In the genomic region with DNA sequence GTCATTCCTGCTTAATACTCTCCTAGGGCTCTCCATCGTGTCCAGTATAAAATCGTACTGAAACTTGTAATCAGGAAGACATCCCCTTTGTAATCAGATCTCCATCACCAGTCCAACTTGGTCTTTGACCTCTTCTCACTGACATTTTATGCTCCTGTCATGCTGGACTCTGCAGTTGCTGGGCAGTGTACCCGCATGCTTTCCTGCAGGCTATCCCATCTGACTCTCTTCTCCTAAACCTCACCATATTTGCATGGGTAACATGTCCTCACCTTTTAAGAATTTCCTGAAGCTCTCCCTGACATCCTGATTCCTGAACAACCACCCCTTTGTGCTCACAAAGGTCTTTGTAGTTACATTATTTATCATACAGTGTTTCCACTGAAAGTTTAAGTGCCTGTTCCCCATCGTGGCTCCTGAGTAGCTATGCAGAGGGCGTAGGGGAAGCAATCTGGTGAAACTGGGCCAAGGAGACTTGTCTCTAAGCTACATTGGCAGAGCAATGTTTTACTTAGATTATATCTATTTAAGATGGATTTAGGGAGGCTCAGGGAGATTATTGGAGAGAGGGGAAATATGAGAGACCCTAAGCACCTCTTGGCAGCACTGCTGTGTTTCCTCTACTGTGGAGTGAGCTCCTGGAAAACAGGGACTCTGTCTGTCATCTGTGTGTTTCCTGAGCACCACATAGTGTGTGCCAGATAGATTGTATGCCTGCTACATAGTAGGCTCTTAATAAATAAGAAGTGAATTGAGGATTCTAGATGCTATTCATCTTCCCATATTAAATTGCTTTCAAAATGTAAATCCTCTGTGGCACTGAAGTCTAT, we compare ENCODE assay signal across 22 cellular contexts.
A peak's percentile ranks its signal among the peaks of the same experiment; 100 is the strongest.
DNase-seq lines count a peak whose midpoint lies in the region; ATAC-seq and TF ChIP-seq lines count a peak whose summit lies in the region.
"Had no signal": no experiment of that assay in that cellular context is flagged by ENCODE, and none has a peak within 500 bp of the region (broad histone marks: within the 10 kb centered on the region; RNA-seq: fewer than 3 reads in every experiment).

No MANE protein-coding gene starts in this region.

- no peak for DNase-seq in Right ventricle myocardium superior
- DNase-seq in Right ventricle myocardium inferior (ENCODE audit: missing footprints), result no peak
- no peak for DNase-seq in endodermal cell
- DNase-seq in mesendoderm, result peak; percentile 47
- DNase-seq in effector CD8-positive, alpha-beta T cell (lab: John Stamatoyannopoulos, UW), result no peak
- DNase-seq in G401 (ENCODE audit: low spot score), result no peak
- DNase-seq in NK-92 (lab: John Stamatoyannopoulos, UW; ENCODE audit: unreplicated experiment), result no peak
- DNase-seq: activated naive CD4-positive, alpha-beta T cell treated with anti-CD3 and anti-CD28 coated beads, Interleukin-2, amount 50 U/mL, for 16 hours; amygdala; CD8-positive, alpha-beta T cell; DMS153; GM23248; HFFc6; naive thymus-derived CD4-positive, alpha-beta T cell; NCI-H2081 treated with DMSO at 0.1 percent for 48 hours; stimulated activated CD4-positive, alpha-beta T cell treated with anti-CD3 and anti-CD28 coated beads, Interleukin-15, amount 100 ng/mL, for 24 hours; stimulated activated naive CD8-positive, alpha-beta T cell treated with anti-CD3 and anti-CD28 coated beads, Interleukin-15, amount 100 ng/mL, for 72 hours; T-helper 9 cell had no signal

- intact Hi-C loops in Right ventricle myocardium superior (cut with DNase I) (no loop called here), Right ventricle myocardium inferior (cut with DNase I) (no loop called here)

- H3K36me3 ChIP-seq in endodermal cell (ENCODE audit: control insufficient read depth, insufficient read depth, low read length), result no peaks in the 10 kb centered on the region
- H3K36me3 ChIP-seq in mesendoderm (ENCODE audit: control insufficient read depth, insufficient read depth, low read length), result no peaks in the 10 kb centered on the region
- H3K36me3 ChIP-seq: tibial nerve had no signal

- peaks cover 3% of the 10 kb centered on the region for H3K4me1 Mint-ChIP-seq in endodermal cell
- H3K4me1 Mint-ChIP-seq: naive thymus-derived CD4-positive, alpha-beta T cell; stimulated activated naive CD8-positive, alpha-beta T cell treated with anti-CD3 and anti-CD28 coated beads, Interleukin-15, amount 100 ng/mL, for 72 hours; WTC11 had no signal

- H3K79me2 ChIP-seq in mesendoderm (ENCODE audit: control insufficient read depth, insufficient read depth, low read length), result no peaks in the 10 kb centered on the region

- no peaks in the 10 kb centered on the region for H3K36me3 Mint-ChIP-seq in endodermal cell (ENCODE audit: low read depth)
- H3K36me3 Mint-ChIP-seq: CD8-positive, alpha-beta T cell; naive thymus-derived CD4-positive, alpha-beta T cell; WTC11 had no signal

- H3K79me1 ChIP-seq in mesendoderm (ENCODE audit: low read length), result no peaks in the 10 kb centered on the region

- H3K4me3 ChIP-seq in endodermal cell (ENCODE audit: low read length), result no peak overlapping the region
- no peak overlapping the region for H3K4me3 ChIP-seq in mesendoderm (ENCODE audit: low read length)
- H3K4me3 ChIP-seq: coronary artery, GM23248, tibial nerve had no signal

- no peak overlapping the region for H2BK15ac ChIP-seq in mesendoderm (replicated peaks; ENCODE audit: low read depth)

- H3K27me3 Mint-ChIP-seq in endodermal cell (ENCODE audit: insufficient read depth), result no peaks in the 10 kb centered on the region
- H3K27me3 Mint-ChIP-seq: stimulated activated naive CD8-positive, alpha-beta T cell treated with anti-CD3 and anti-CD28 coated beads, Interleukin-15, amount 100 ng/mL, for 72 hours had no signal

- H3K27ac ChIP-seq in endodermal cell (ENCODE audit: low read depth, low read length) (peak overlapping the region; percentile 24), mesendoderm (ENCODE audit: low read depth, low read length) (no peak overlapping the region)
- H3K27ac ChIP-seq: GM23248, tibial nerve had no signal

- no peak overlapping the region for H3K18ac ChIP-seq in mesendoderm (ENCODE audit: low read length)

- in situ Hi-C loops in G401 (cut with HindIII; ENCODE audit: low sequenced_read_pairs), result no loop called here

- H3K4me3 Mint-ChIP-seq in endodermal cell, result no peak overlapping the region
- H3K4me3 Mint-ChIP-seq: CD8-positive, alpha-beta T cell; HFFc6; naive thymus-derived CD4-positive, alpha-beta T cell; stimulated activated naive CD8-positive, alpha-beta T cell treated with anti-CD3 and anti-CD28 coated beads, Interleukin-15, amount 100 ng/mL, for 72 hours; WTC11 had no signal

- no peak for TF ChIP-seq CTCF in endodermal cell (conservative IDR thresholded peaks at IDR 0.05)

- H3K4me1 ChIP-seq in endodermal cell (ENCODE audit: control insufficient read depth, insufficient read depth, low read length) (no peaks in the 10 kb centered on the region), mesendoderm (ENCODE audit: control insufficient read depth, low read depth, low read length) (no peaks in the 10 kb centered on the region)

- WGBS in endodermal cell (ENCODE audit: insufficient coverage in 1 of 2, insufficient read length in 1 of 2), 2 experiments, result 77 to 91% methylated on average over 3 to 5 of the region's 5 CpGs
- no CpG with 5 or more reads among the region's 5 CpGs for WGBS in mesendoderm (ENCODE audit: extremely low coverage, insufficient coverage, low lambda C conversion rate)

- no peaks in the 10 kb centered on the region for H3K27me3 ChIP-seq in endodermal cell (ENCODE audit: control insufficient read depth, insufficient read depth, low read length, poor library complexity, severe bottlenecking)
- no peaks in the 10 kb centered on the region for H3K27me3 ChIP-seq in mesendoderm (ENCODE audit: insufficient read depth, low read length, poor library complexity)
- H3K27me3 ChIP-seq: tibial nerve had no signal

- no peak overlapping the region for H2BK120ac ChIP-seq in mesendoderm (ENCODE audit: low read depth, low read length)

- H3K9ac ChIP-seq in endodermal cell (ENCODE audit: extremely low read depth, low read length, poor library complexity, severe bottlenecking) (no peak overlapping the region), mesendoderm (ENCODE audit: low read length) (no peak overlapping the region)
- H3K9ac ChIP-seq: GM23248 had no signal

- H3K4ac ChIP-seq in mesendoderm (ENCODE audit: low read depth, low read length), result no peak overlapping the region

- no peak overlapping the region for H2BK5ac ChIP-seq in mesendoderm (ENCODE audit: low read length)

- no peak overlapping the region for H4K5ac ChIP-seq in mesendoderm (ENCODE audit: low read length)

- H3K9me3 ChIP-seq in endodermal cell (ENCODE audit: control insufficient read depth, low read length), result no peaks in the 10 kb centered on the region
- H3K9me3 ChIP-seq: tibial nerve had no signal

- no peak overlapping the region for H3K27ac Mint-ChIP-seq in endodermal cell
- H3K27ac Mint-ChIP-seq: CD8-positive, alpha-beta T cell; HFFc6; naive thymus-derived CD4-positive, alpha-beta T cell; stimulated activated naive CD8-positive, alpha-beta T cell treated with anti-CD3 and anti-CD28 coated beads, Interleukin-15, amount 100 ng/mL, for 72 hours; WTC11 had no signal

- no peak overlapping the region for H2AK5ac ChIP-seq in mesendoderm (ENCODE audit: low read length)

- H3K23ac ChIP-seq in mesendoderm (ENCODE audit: low read length), result no peak overlapping the region

- no peak overlapping the region for H3K56ac ChIP-seq in mesendoderm (ENCODE audit: low read length)

- H4K8ac ChIP-seq in mesendoderm (ENCODE audit: low read depth, low read length), result no peak overlapping the region

- ATAC-seq in Right ventricle myocardium superior (ENCODE audit: poor library complexity), result peak; percentile 30
- ATAC-seq in Right ventricle myocardium inferior, result no peak
- ATAC-seq in GM18867 (IDR thresholded peaks at IDR 0.05; ENCODE audit: unreplicated experiment), result no peak
- ATAC-seq: CD8-positive, alpha-beta T cell; naive thymus-derived CD4-positive, alpha-beta T cell; stimulated activated naive CD8-positive, alpha-beta T cell treated with anti-CD3 and anti-CD28 coated beads, Interleukin-15, amount 100 ng/mL, for 72 hours; WTC11 had no signal

- no peaks in the 10 kb centered on the region for H3K9me3 Mint-ChIP-seq in endodermal cell
- H3K9me3 Mint-ChIP-seq: CD8-positive, alpha-beta T cell; HFFc6; stimulated activated naive CD8-positive, alpha-beta T cell treated with anti-CD3 and anti-CD28 coated beads, Interleukin-15, amount 100 ng/mL, for 72 hours; WTC11 had no signal

- no peak overlapping the region for H3K4me2 ChIP-seq in mesendoderm (ENCODE audit: low read length)
